ENCODE assay signal across 24 cellular contexts in genomic region chr2:240555541-240556250, GRCh38. TPM values are rescaled to one million over a fixed set of nuclear protein-coding genes. Genes with fewer than 3 reads are reported as not detected.
DNase-seq lines count a peak whose midpoint lies in the region; ATAC-seq, FAIRE-seq and TF ChIP-seq lines count a peak whose summit lies in the region.
"Had no signal": no experiment of that assay in that cellular context is flagged by ENCODE, and none has a peak within 500 bp of the region (broad histone marks: within the 10 kb centered on the region; RNA-seq: fewer than 3 reads in every experiment).

No MANE protein-coding gene starts in this region.

- TF ChIP-seq EP300 in HepG2 (IDR thresholded peaks at IDR 0.05; ENCODE audit: low read depth in 2 of 2, low read length in 2 of 2) (no peak), HepG2 (CRISPR knock-in tag; IDR thresholded peaks at IDR 0.05; ENCODE audit: borderline replicate concordance) (no peak)

- no peak overlapping the region for H2BK12ac ChIP-seq in neuronal stem cell (ENCODE audit: low read length)

- no peak overlapping the region for H2BK15ac ChIP-seq in neuronal stem cell (ENCODE audit: low read length)

- H4K8ac ChIP-seq in neuronal stem cell (ENCODE audit: low read depth, low read length) = no peak overlapping the region

- POLR2A ChIA-PET in HepG2 (lab: Yijun Ruan, JAX) = interaction anchor here (2.7 kb wide), 1 partner anchor 10 kb away, joined by 12 read pairs; no protein-coding TSS in a partner anchor

- H3K4me3 ChIP-seq in HepG2 (replicated peaks in 1 of 3; ENCODE audit: insufficient read depth in 1 of 3, low read depth in 2 of 3, low read length in 3 of 3) = no peak overlapping the region
- H3K4me3 ChIP-seq in right lobe of liver = no peak overlapping the region
- no peak overlapping the region for H3K4me3 ChIP-seq in neural progenitor cell
- H3K4me3 ChIP-seq in neuronal stem cell (ENCODE audit: low read length in 2 of 2) = no peak overlapping the region

- no peak overlapping the region for H2BK120ac ChIP-seq in neuronal stem cell (ENCODE audit: low read depth, low read length)

- H3K4me2 ChIP-seq in HepG2 (ENCODE audit: low read depth, low read length) (no peak overlapping the region), neural progenitor cell (no peak overlapping the region), neuronal stem cell (ENCODE audit: insufficient read depth, low read length, poor library complexity, severe bottlenecking) (no peak overlapping the region)

- TF ChIP-seq CTCF in HepG2 (CRISPR knock-in tag; IDR thresholded peaks at IDR 0.05) (no peak), right lobe of liver (IDR thresholded peaks at IDR 0.05) (no peak), neural progenitor cell (IDR thresholded peaks at IDR 0.05) (no peak)

- no peak overlapping the region for H2AK5ac ChIP-seq in neuronal stem cell (ENCODE audit: low read depth, low read length)

- peaks cover 28% of the 10 kb centered on the region for H3K79me2 ChIP-seq in HepG2 (ENCODE audit: insufficient read depth, low read length)
- peaks cover 11% of the 10 kb centered on the region for H3K79me2 ChIP-seq in neural progenitor cell (ENCODE audit: low read depth)

- H3K27ac ChIP-seq in HepG2 (ENCODE audit: extremely low read length, insufficient read depth, low read length) = peak overlapping the region; percentile 29
- H3K27ac ChIP-seq in right lobe of liver = no peak overlapping the region
- H3K27ac ChIP-seq in neural progenitor cell = no peak overlapping the region
- no peak overlapping the region for H3K27ac ChIP-seq in neuronal stem cell (replicated peaks; ENCODE audit: low read length)

- in situ Hi-C loops in HepG2 (cut with HindIII; ENCODE audit: extremely low pct_ligation_motif_present, low pct_unique_long_range_greater_than_20kb) = loop anchor here (25.0 kb wide), 1 partner anchor 657 kb away; no protein-coding TSS in a partner anchor

- H3K27me3 Mint-ChIP-seq in IgD-negative memory B cell (peaks cover 4% of the 10 kb centered on the region), neural progenitor cell (ENCODE audit: insufficient read depth, low read depth) (no peaks in the 10 kb centered on the region)
- H3K27me3 Mint-ChIP-seq: CD8-positive, alpha-beta memory T cell had no signal

- H3F3A ChIP-seq in neural progenitor cell (ENCODE audit: low read depth) = peaks cover 20% of the 10 kb centered on the region

- H3K9ac ChIP-seq in HepG2 (ENCODE audit: insufficient read depth, low read depth, low read length) (no peak overlapping the region), neural progenitor cell (no peak overlapping the region), neuronal stem cell (ENCODE audit: low read depth, low read length, poor library complexity) (no peak overlapping the region)

- no peak overlapping the region for H3K23ac ChIP-seq in neuronal stem cell (ENCODE audit: low read depth, low read length, poor library complexity)

- H4K20me1 ChIP-seq in HepG2 (ENCODE audit: insufficient read depth, low read length) = no peaks in the 10 kb centered on the region
- H4K20me1 ChIP-seq in neural progenitor cell (ENCODE audit: low read depth) = peaks cover 30% of the 10 kb centered on the region

- H3K9me3 Mint-ChIP-seq in IgD-negative memory B cell (no peaks in the 10 kb centered on the region), neural progenitor cell (peaks cover 11% of the 10 kb centered on the region)
- H3K9me3 Mint-ChIP-seq: CD8-positive, alpha-beta memory T cell had no signal

- no peak overlapping the region for H3K18ac ChIP-seq in neuronal stem cell (ENCODE audit: low read length)

- intact Hi-C loops in HepG2 (cut with micrococcal nuclease; ENCODE audit: unreplicated experiment) (no loop called here), right lobe of liver (cut with DNase I) (no loop called here)

- H3K27me3 ChIP-seq in HepG2 (ENCODE audit: control insufficient read depth in 1 of 2, insufficient read depth in 2 of 2, low read length in 2 of 2) (no peaks in the 10 kb centered on the region), right lobe of liver (no peaks in the 10 kb centered on the region), neural progenitor cell (peaks cover 34% of the 10 kb centered on the region), neuronal stem cell (ENCODE audit: control insufficient read depth in 3 of 3, insufficient read depth in 3 of 3, low read depth in 1 of 3, low read length in 3 of 3) (peaks cover 0 to 11% (median 0%) of the 10 kb centered on the region in 3 experiments)

- H2BK5ac ChIP-seq in neuronal stem cell (ENCODE audit: low read length) = no peak overlapping the region

- no peak overlapping the region for H3K4ac ChIP-seq in neuronal stem cell (ENCODE audit: low read length)

- H3K79me1 ChIP-seq in neuronal stem cell (ENCODE audit: low read depth, low read length) = peaks cover 11% of the 10 kb centered on the region

- DNase-seq in HepG2 (ENCODE audit: low spot score) (no peak), right lobe of liver (no peak), neural progenitor cell (ENCODE audit: low spot score) (peak; percentile 0), UCSD-AML1 (lab: John Stamatoyannopoulos, UW; ENCODE audit: unreplicated experiment) (no peak), SKM-1 treated with dmso at 0.1 percent for 144 hours (lab: John Stamatoyannopoulos, UW; ENCODE audit: unreplicated experiment) (no peak), neuronal stem cell (ENCODE audit: low spot score) (no peak)
- DNase-seq: C1 segment of cervical spinal cord; CD8-positive, alpha-beta memory T cell; DMS53; GDM1; IMR-90; NCI-H1694; NCI-H2081; NCI-H2171 treated with DMSO at 0.1 percent for 48 hours; NCI-H446; NCI-H526; Right ventricle myocardium superior; SW 1271 had no signal

- H3K4me1 Mint-ChIP-seq in IgD-negative memory B cell (peaks cover 32 to 39% (median 38%) of the 10 kb centered on the region in 3 donors), neural progenitor cell (peaks cover 23% of the 10 kb centered on the region)

- ATAC-seq in HepG2 = no peak
- no peak for ATAC-seq in right lobe of liver
- ATAC-seq: HCT116 had no signal

- BruUV-seq in HepG2 (replicated peaks; lab: Mats Ljungman, UMichigan) = no TSS peak

- no peak overlapping the region for H4K91ac ChIP-seq in neuronal stem cell (ENCODE audit: low read depth, low read length, poor library complexity)

- H2AFZ ChIP-seq in HepG2 (ENCODE audit: low read length) (no peak overlapping the region), neural progenitor cell (replicated peaks) (no peak overlapping the region), neuronal stem cell (ENCODE audit: low read length) (no peak overlapping the region)

- H3K9me3 ChIP-seq in HepG2 (ENCODE audit: low read length) = no peaks in the 10 kb centered on the region
- no peaks in the 10 kb centered on the region for H3K9me3 ChIP-seq in right lobe of liver
- H3K9me3 ChIP-seq in neural progenitor cell (ENCODE audit: low read depth) = peaks cover 7% of the 10 kb centered on the region
- H3K9me3 ChIP-seq in neuronal stem cell (replicated peaks in 1 of 2; ENCODE audit: control insufficient read depth in 2 of 2, insufficient read depth in 1 of 2, low read depth in 1 of 2, low read length in 2 of 2) = peaks cover 2 to 9% of the 10 kb centered on the region in 2 donors

- TF ChIP-seq POLR2A in HepG2 (IDR thresholded peaks at IDR 0.05; ENCODE audit: insufficient read depth in 1 of 2, low read depth in 2 of 2, low read length in 2 of 2) (no peak), right lobe of liver (IDR thresholded peaks at IDR 0.05) (no peak)

- H3K4me3 Mint-ChIP-seq in IgD-negative memory B cell = peak overlapping the region in 1 of 4 donors; percentile 81
- no peak overlapping the region for H3K4me3 Mint-ChIP-seq in neural progenitor cell

- CTCF ChIA-PET in HepG2 (lab: Yijun Ruan, JAX; ENCODE audit: low intra/inter-chr PET ratio, low total read pairs) = no interaction called here

- H3K14ac ChIP-seq in neuronal stem cell (ENCODE audit: low read length) = no peak overlapping the region

- H3K36me3 ChIP-seq in HepG2 (replicated peaks in 1 of 2; ENCODE audit: control insufficient read depth in 1 of 2, insufficient read depth in 2 of 2, low read length in 2 of 2) (peaks cover 18 to 44% of the 10 kb centered on the region in 2 experiments), right lobe of liver (no peaks in the 10 kb centered on the region), neural progenitor cell (no peaks in the 10 kb centered on the region), neuronal stem cell (replicated peaks in 1 of 2; ENCODE audit: control insufficient read depth in 2 of 2, insufficient read depth in 2 of 2, low read length in 2 of 2) (peaks cover 2 to 62% of the 10 kb centered on the region in 2 donors)

- no peak for FAIRE-seq in HepG2 (lab: Jason Lieb, UNC)
- FAIRE-seq: D721Med, GM19239, H1, HTR-8/SVneo had no signal

- TF ChIP-seq RAD21 in HepG2 (CRISPR knock-in tag; IDR thresholded peaks at IDR 0.05) = no peak

- H3K27ac Mint-ChIP-seq in IgD-negative memory B cell (peak overlapping the region in 2 of 3 donors; percentile 51 to 80), neural progenitor cell (no peak overlapping the region)

- peaks cover 44% of the 10 kb centered on the region for H3K4me1 ChIP-seq in HepG2 (ENCODE audit: insufficient read depth, low read length)
- H3K4me1 ChIP-seq in right lobe of liver = peaks cover 0 to 24% (median 11%) of the 10 kb centered on the region in 4 donors
- H3K4me1 ChIP-seq in neural progenitor cell = peaks cover 3% of the 10 kb centered on the region
- H3K4me1 ChIP-seq in neuronal stem cell (ENCODE audit: control insufficient read depth in 2 of 2, insufficient read depth in 1 of 2, low read depth in 1 of 2, low read length in 2 of 2) = peaks cover 4 to 5% of the 10 kb centered on the region in 2 donors

- H3K36me3 Mint-ChIP-seq in IgD-negative memory B cell (no peaks in the 10 kb centered on the region), neural progenitor cell (peaks cover 16% of the 10 kb centered on the region)

- 94% methylated on average over 9 of the region's 16 CpGs for WGBS in HepG2 (ENCODE audit: low lambda C conversion rate)
- 93% methylated on average over 5 of the region's 16 CpGs for WGBS in right lobe of liver (ENCODE audit: insufficient coverage, low coverage, low lambda C conversion rate, missing lambda C conversion rate)
- WGBS in neuronal stem cell (ENCODE audit: extremely low coverage in 2 of 2, insufficient read length in 2 of 2, insufficient replicate concordance in 1 of 2), 2 donors = no CpG with 5 or more reads among the region's 16 CpGs

RNA-seq across cellular contexts. Expression of gene ANKMY1, which starts 2.1 kb away (rescaled TPM):
- total RNA-seq in HepG2 (2016; rRNA removed; fragmentation: Illumina TruSeq; extraction: Trizol) (7.3 and 11.7 TPM in 2 replicates), right lobe of liver (10 to 100 TPM in 1 of 6 experiments, 1 to 10 TPM in 5; 6.6 to 11.0 (median 9.0) TPM), neural progenitor cell (ENCODE audit: low replicate concordance) (4.2 and 6.9 TPM in 2 replicates)
- 9.7 and 12.6 TPM in 2 replicates for total RNA-seq in HepG2 (2016; cell fraction: cytosol; rRNA removed; fragmentation: Illumina TruSeq; extraction: Trizol; ENCODE audit: low read depth)
- total RNA-seq in HepG2 (2016; cell fraction: insoluble cytoplasmic fraction; rRNA removed; fragmentation: Illumina TruSeq; extraction: Trizol) = 8.8 and 12.4 TPM in 2 replicates
- total RNA-seq in HepG2 (2016; cell fraction: membrane; rRNA removed; fragmentation: Illumina TruSeq; extraction: Trizol) = 10.6 and 11.9 TPM in 2 replicates
- 23.2 and 30.1 TPM in 2 replicates for total RNA-seq in HepG2 (2016; cell fraction: nucleus; rRNA removed; fragmentation: Illumina TruSeq; extraction: Trizol)
- polyA plus RNA-seq in HepG2 (2011; rRNA removed) (18.8 and 20.5 TPM in 2 replicates), IgD-negative memory B cell (18.4 TPM)
- 11.7 and 12.1 TPM in 2 replicates for polyA plus RNA-seq in HepG2 (2011; cell fraction: cytosol; rRNA removed)
- 55.1 and 66.4 TPM in 2 replicates for polyA plus RNA-seq in HepG2 (2011; cell fraction: nucleus; rRNA removed)
- 8.0 and 8.9 TPM in 2 replicates for polyA plus RNA-seq in HepG2 (2012)
- 2.6 and 3.4 TPM in 2 replicates for polyA plus RNA-seq in HepG2 (2016; cell fraction: cytosol; fragmentation: Illumina TruSeq; extraction: Trizol; ENCODE audit: low read depth)
- polyA plus RNA-seq in HepG2 (2016; cell fraction: insoluble cytoplasmic fraction; fragmentation: Illumina TruSeq; extraction: Trizol; ENCODE audit: low read depth) = 7.8 and 8.8 TPM in 2 replicates
- 4.9 and 6.3 TPM in 2 replicates for polyA plus RNA-seq in HepG2 (2016; cell fraction: membrane; fragmentation: Illumina TruSeq; extraction: Trizol; ENCODE audit: low read depth)
- 30.4 and 35.4 TPM in 2 replicates for polyA plus RNA-seq in HepG2 (2016; cell fraction: nucleus; fragmentation: Illumina TruSeq; extraction: Trizol; ENCODE audit: insufficient read depth, low read depth)
- polyA minus RNA-seq in HepG2 (2011; rRNA and poly(A)+ RNA removed; ENCODE audit: low replicate concordance) = 41.3 and 43.1 TPM in 2 replicates
- polyA minus RNA-seq in HepG2 (2011; cell fraction: cytosol; rRNA and poly(A)+ RNA removed) = 6.0 and 6.9 TPM in 2 replicates
- 52.8 and 56.1 TPM in 2 replicates for polyA minus RNA-seq in HepG2 (2011; cell fraction: nucleus; rRNA and poly(A)+ RNA removed)
- polyA plus RNA-seq in neuronal stem cell (2013, experiment 1 of 2) = 4.1 TPM
- 4.3 TPM for polyA plus RNA-seq in neuronal stem cell (2013, experiment 2 of 2)

RNA-seq across cellular contexts. Expression of gene DUSP28, which starts 4.5 kb away (rescaled TPM):
- total RNA-seq in HepG2 (2016; rRNA removed; fragmentation: Illumina TruSeq; extraction: Trizol) (2.5 and 5.2 TPM in 2 replicates), right lobe of liver (1 to 10 TPM; 1.3 to 3.5 (median 2.1) TPM), neural progenitor cell (ENCODE audit: low replicate concordance) (5.1 and 8.9 TPM in 2 replicates)
- 4.5 and 4.9 TPM in 2 replicates for total RNA-seq in HepG2 (2016; cell fraction: cytosol; rRNA removed; fragmentation: Illumina TruSeq; extraction: Trizol; ENCODE audit: low read depth)
- 2.9 and 5.6 TPM in 2 replicates for total RNA-seq in HepG2 (2016; cell fraction: insoluble cytoplasmic fraction; rRNA removed; fragmentation: Illumina TruSeq; extraction: Trizol)
- total RNA-seq in HepG2 (2016; cell fraction: membrane; rRNA removed; fragmentation: Illumina TruSeq; extraction: Trizol) = 6.2 and 6.3 TPM in 2 replicates
- total RNA-seq in HepG2 (2016; cell fraction: nucleus; rRNA removed; fragmentation: Illumina TruSeq; extraction: Trizol) = 7.1 TPM in 2 replicates
- polyA plus RNA-seq in HepG2 (2011; rRNA removed) (6.7 and 8.6 TPM in 2 replicates), IgD-negative memory B cell (23.4 TPM)
- 3.4 and 4.1 TPM in 2 replicates for polyA plus RNA-seq in HepG2 (2011; cell fraction: cytosol; rRNA removed)
- polyA plus RNA-seq in HepG2 (2011; cell fraction: nucleus; rRNA removed) = 6.6 and 6.7 TPM in 2 replicates
- polyA plus RNA-seq in HepG2 (2012) = 5.4 and 6.8 TPM in 2 replicates
- 4.9 and 6.2 TPM in 2 replicates for polyA plus RNA-seq in HepG2 (2016; cell fraction: cytosol; fragmentation: Illumina TruSeq; extraction: Trizol; ENCODE audit: low read depth)
- 3.9 and 4.1 TPM in 2 replicates for polyA plus RNA-seq in HepG2 (2016; cell fraction: insoluble cytoplasmic fraction; fragmentation: Illumina TruSeq; extraction: Trizol; ENCODE audit: low read depth)
- polyA plus RNA-seq in HepG2 (2016; cell fraction: membrane; fragmentation: Illumina TruSeq; extraction: Trizol; ENCODE audit: low read depth) = 5.5 and 7.1 TPM in 2 replicates
- 11.1 and 15.5 TPM in 2 replicates for polyA plus RNA-seq in HepG2 (2016; cell fraction: nucleus; fragmentation: Illumina TruSeq; extraction: Trizol; ENCODE audit: insufficient read depth, low read depth)
- polyA minus RNA-seq in HepG2 (2011; rRNA and poly(A)+ RNA removed; ENCODE audit: low replicate concordance) = 2.8 and 4.2 TPM in 2 replicates
- 1.7 and 2.2 TPM in 2 replicates for polyA minus RNA-seq in HepG2 (2011; cell fraction: cytosol; rRNA and poly(A)+ RNA removed)
- 11.5 and 12.3 TPM in 2 replicates for polyA minus RNA-seq in HepG2 (2011; cell fraction: nucleus; rRNA and poly(A)+ RNA removed)
- 3.8 TPM for polyA plus RNA-seq in neuronal stem cell (2013, experiment 1 of 2)
- 3.2 TPM for polyA plus RNA-seq in neuronal stem cell (2013, experiment 2 of 2)

RNA-seq across cellular contexts. Expression of gene RNPEPL1, which starts 12.6 kb away (rescaled TPM):
- total RNA-seq in HepG2 (2016; rRNA removed; fragmentation: Illumina TruSeq; extraction: Trizol) (13.0 and 27.6 TPM in 2 replicates), right lobe of liver (100 to 1,000 TPM in 1 of 6 experiments, 10 to 100 TPM in 5; 24.7 to 105 (median 31.0) TPM), neural progenitor cell (ENCODE audit: low replicate concordance) (2.7 and 7.5 TPM in 2 replicates)
- 21.9 and 24.8 TPM in 2 replicates for total RNA-seq in HepG2 (2016; cell fraction: cytosol; rRNA removed; fragmentation: Illumina TruSeq; extraction: Trizol; ENCODE audit: low read depth)
- total RNA-seq in HepG2 (2016; cell fraction: insoluble cytoplasmic fraction; rRNA removed; fragmentation: Illumina TruSeq; extraction: Trizol) = 12.9 and 23.2 TPM in 2 replicates
- 50.1 and 53.8 TPM in 2 replicates for total RNA-seq in HepG2 (2016; cell fraction: membrane; rRNA removed; fragmentation: Illumina TruSeq; extraction: Trizol)
- 17.5 and 21.9 TPM in 2 replicates for total RNA-seq in HepG2 (2016; cell fraction: nucleus; rRNA removed; fragmentation: Illumina TruSeq; extraction: Trizol)
- polyA plus RNA-seq in HepG2 (2011; rRNA removed) (18.0 and 28.8 TPM in 2 replicates), IgD-negative memory B cell (22.6 TPM)
- 20.3 and 26.3 TPM in 2 replicates for polyA plus RNA-seq in HepG2 (2011; cell fraction: cytosol; rRNA removed)
- 94.3 and 114 TPM in 2 replicates for polyA plus RNA-seq in HepG2 (2011; cell fraction: nucleus; rRNA removed)
- 37.2 and 56.3 TPM in 2 replicates for polyA plus RNA-seq in HepG2 (2012)
- polyA plus RNA-seq in HepG2 (2016; cell fraction: cytosol; fragmentation: Illumina TruSeq; extraction: Trizol; ENCODE audit: low read depth) = 43.4 and 46.1 TPM in 2 replicates
- polyA plus RNA-seq in HepG2 (2016; cell fraction: insoluble cytoplasmic fraction; fragmentation: Illumina TruSeq; extraction: Trizol; ENCODE audit: low read depth) = 40.1 and 49.6 TPM in 2 replicates
- polyA plus RNA-seq in HepG2 (2016; cell fraction: membrane; fragmentation: Illumina TruSeq; extraction: Trizol; ENCODE audit: low read depth) = 85.0 and 102 TPM in 2 replicates
- 57.9 and 59.3 TPM in 2 replicates for polyA plus RNA-seq in HepG2 (2016; cell fraction: nucleus; fragmentation: Illumina TruSeq; extraction: Trizol; ENCODE audit: insufficient read depth, low read depth)
- 15.3 and 64.5 TPM in 2 replicates for polyA minus RNA-seq in HepG2 (2011; rRNA and poly(A)+ RNA removed; ENCODE audit: low replicate concordance)
- polyA minus RNA-seq in HepG2 (2011; cell fraction: cytosol; rRNA and poly(A)+ RNA removed) = 55.0 and 57.6 TPM in 2 replicates
- polyA minus RNA-seq in HepG2 (2011; cell fraction: nucleus; rRNA and poly(A)+ RNA removed) = 18.6 and 21.0 TPM in 2 replicates
- 15.2 TPM for polyA plus RNA-seq in neuronal stem cell (2013, experiment 1 of 2)
- polyA plus RNA-seq in neuronal stem cell (2013, experiment 2 of 2) = 15.3 TPM

RNA-seq across cellular contexts. Expression of gene CAPN10, which starts 30.8 kb away (rescaled TPM):
- total RNA-seq in HepG2 (2016; rRNA removed; fragmentation: Illumina TruSeq; extraction: Trizol) (16.5 and 32.4 TPM in 2 replicates), right lobe of liver (10 to 100 TPM in 2 of 6 experiments, 1 to 10 TPM in 4; 7.2 to 13.8 (median 9.1) TPM), neural progenitor cell (ENCODE audit: low replicate concordance) (16.1 and 62.9 TPM in 2 replicates)
- total RNA-seq in HepG2 (2016; cell fraction: cytosol; rRNA removed; fragmentation: Illumina TruSeq; extraction: Trizol; ENCODE audit: low read depth) = 18.3 and 20.3 TPM in 2 replicates
- total RNA-seq in HepG2 (2016; cell fraction: insoluble cytoplasmic fraction; rRNA removed; fragmentation: Illumina TruSeq; extraction: Trizol) = 16.1 and 35.0 TPM in 2 replicates
- 28.2 and 28.4 TPM in 2 replicates for total RNA-seq in HepG2 (2016; cell fraction: membrane; rRNA removed; fragmentation: Illumina TruSeq; extraction: Trizol)
- 26.3 and 36.2 TPM in 2 replicates for total RNA-seq in HepG2 (2016; cell fraction: nucleus; rRNA removed; fragmentation: Illumina TruSeq; extraction: Trizol)
- polyA plus RNA-seq in HepG2 (2011; rRNA removed) (27.6 and 40.7 TPM in 2 replicates), IgD-negative memory B cell (18.2 TPM)
- 15.8 and 24.7 TPM in 2 replicates for polyA plus RNA-seq in HepG2 (2011; cell fraction: cytosol; rRNA removed)
- polyA plus RNA-seq in HepG2 (2011; cell fraction: nucleus; rRNA removed) = 157 and 173 TPM in 2 replicates
- 24.4 and 27.6 TPM in 2 replicates for polyA plus RNA-seq in HepG2 (2012)
- polyA plus RNA-seq in HepG2 (2016; cell fraction: cytosol; fragmentation: Illumina TruSeq; extraction: Trizol; ENCODE audit: low read depth) = 9.1 and 9.4 TPM in 2 replicates
- 17.4 and 18.2 TPM in 2 replicates for polyA plus RNA-seq in HepG2 (2016; cell fraction: insoluble cytoplasmic fraction; fragmentation: Illumina TruSeq; extraction: Trizol; ENCODE audit: low read depth)
- polyA plus RNA-seq in HepG2 (2016; cell fraction: membrane; fragmentation: Illumina TruSeq; extraction: Trizol; ENCODE audit: low read depth) = 15.5 and 17.2 TPM in 2 replicates
- 59.4 and 61.4 TPM in 2 replicates for polyA plus RNA-seq in HepG2 (2016; cell fraction: nucleus; fragmentation: Illumina TruSeq; extraction: Trizol; ENCODE audit: insufficient read depth, low read depth)
- polyA minus RNA-seq in HepG2 (2011; rRNA and poly(A)+ RNA removed; ENCODE audit: low replicate concordance) = 11.2 and 33.8 TPM in 2 replicates
- 10.8 TPM in 2 replicates for polyA minus RNA-seq in HepG2 (2011; cell fraction: cytosol; rRNA and poly(A)+ RNA removed)
- polyA minus RNA-seq in HepG2 (2011; cell fraction: nucleus; rRNA and poly(A)+ RNA removed) = 50.0 and 57.6 TPM in 2 replicates
- 24.5 TPM for polyA plus RNA-seq in neuronal stem cell (2013, experiment 1 of 2)
- 23.9 TPM for polyA plus RNA-seq in neuronal stem cell (2013, experiment 2 of 2)
